Comparison of ENCODE assay signal across 1 cellular context in the genomic region with DNA sequence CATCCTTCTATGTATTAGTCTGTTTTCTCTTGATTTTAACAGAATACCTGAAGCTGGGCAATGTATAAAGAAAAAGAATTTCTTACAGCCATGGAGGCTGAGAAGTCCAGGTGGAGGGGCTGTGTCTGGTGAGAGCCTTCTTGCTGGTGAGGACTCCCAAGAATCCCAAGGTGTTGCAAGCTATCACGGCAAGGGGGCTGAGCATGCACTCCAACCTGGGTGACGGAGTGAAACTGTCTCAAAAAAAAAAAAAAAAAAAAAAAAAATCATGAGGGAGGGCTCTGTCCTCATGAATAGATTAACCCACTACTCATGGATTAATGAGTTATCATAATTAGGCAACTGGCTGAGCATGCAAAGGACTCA.
TF ChIP-seq lines count a peak whose summit lies in the region.

No MANE protein-coding gene starts in this region.

TF ChIP-seq in WTC11, 78 proteins besides CTCF, POLR2A, EP300 and RAD21:
- TF ChIP-seq ZNF423 (CRISPR knock-in tag; IDR thresholded peaks at IDR 0.05), result no peak
- TF ChIP-seq SP1 (CRISPR knock-in tag; conservative IDR thresholded peaks at IDR 0.05), result no peak
- no peak for TF ChIP-seq NR3C1 (CRISPR knock-in tag; conservative IDR thresholded peaks at IDR 0.05; ENCODE audit: low read depth)
- TF ChIP-seq ZSCAN18 (CRISPR knock-in tag; IDR thresholded peaks at IDR 0.05), result no peak
- TF ChIP-seq, protein P1, sequence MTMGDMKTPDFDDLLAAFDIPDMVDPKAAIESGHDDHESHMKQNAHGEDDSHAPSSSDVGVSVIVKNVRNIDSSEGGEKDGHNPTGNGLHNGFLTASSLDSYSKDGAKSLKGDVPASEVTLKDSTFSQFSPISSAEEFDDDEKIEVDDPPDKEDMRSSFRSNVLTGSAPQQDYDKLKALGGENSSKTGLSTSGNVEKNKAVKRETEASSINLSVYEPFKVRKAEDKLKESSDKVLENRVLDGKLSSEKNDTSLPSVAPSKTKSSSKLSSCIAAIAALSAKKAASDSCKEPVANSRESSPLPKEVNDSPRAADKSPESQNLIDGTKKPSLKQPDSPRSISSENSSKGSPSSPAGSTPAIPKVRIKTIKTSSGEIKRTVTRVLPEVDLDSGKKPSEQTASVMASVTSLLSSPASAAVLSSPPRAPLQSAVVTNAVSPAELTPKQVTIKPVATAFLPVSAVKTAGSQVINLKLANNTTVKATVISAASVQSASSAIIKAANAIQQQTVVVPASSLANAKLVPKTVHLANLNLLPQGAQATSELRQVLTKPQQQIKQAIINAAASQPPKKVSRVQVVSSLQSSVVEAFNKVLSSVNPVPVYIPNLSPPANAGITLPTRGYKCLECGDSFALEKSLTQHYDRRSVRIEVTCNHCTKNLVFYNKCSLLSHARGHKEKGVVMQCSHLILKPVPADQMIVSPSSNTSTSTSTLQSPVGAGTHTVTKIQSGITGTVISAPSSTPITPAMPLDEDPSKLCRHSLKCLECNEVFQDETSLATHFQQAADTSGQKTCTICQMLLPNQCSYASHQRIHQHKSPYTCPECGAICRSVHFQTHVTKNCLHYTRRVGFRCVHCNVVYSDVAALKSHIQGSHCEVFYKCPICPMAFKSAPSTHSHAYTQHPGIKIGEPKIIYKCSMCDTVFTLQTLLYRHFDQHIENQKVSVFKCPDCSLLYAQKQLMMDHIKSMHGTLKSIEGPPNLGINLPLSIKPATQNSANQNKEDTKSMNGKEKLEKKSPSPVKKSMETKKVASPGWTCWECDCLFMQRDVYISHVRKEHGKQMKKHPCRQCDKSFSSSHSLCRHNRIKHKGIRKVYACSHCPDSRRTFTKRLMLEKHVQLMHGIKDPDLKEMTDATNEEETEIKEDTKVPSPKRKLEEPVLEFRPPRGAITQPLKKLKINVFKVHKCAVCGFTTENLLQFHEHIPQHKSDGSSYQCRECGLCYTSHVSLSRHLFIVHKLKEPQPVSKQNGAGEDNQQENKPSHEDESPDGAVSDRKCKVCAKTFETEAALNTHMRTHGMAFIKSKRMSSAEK (CRISPR knock-in tag; IDR thresholded peaks at IDR 0.05; ENCODE audit: borderline replicate concordance), result no peak
- TF ChIP-seq, protein P2, sequence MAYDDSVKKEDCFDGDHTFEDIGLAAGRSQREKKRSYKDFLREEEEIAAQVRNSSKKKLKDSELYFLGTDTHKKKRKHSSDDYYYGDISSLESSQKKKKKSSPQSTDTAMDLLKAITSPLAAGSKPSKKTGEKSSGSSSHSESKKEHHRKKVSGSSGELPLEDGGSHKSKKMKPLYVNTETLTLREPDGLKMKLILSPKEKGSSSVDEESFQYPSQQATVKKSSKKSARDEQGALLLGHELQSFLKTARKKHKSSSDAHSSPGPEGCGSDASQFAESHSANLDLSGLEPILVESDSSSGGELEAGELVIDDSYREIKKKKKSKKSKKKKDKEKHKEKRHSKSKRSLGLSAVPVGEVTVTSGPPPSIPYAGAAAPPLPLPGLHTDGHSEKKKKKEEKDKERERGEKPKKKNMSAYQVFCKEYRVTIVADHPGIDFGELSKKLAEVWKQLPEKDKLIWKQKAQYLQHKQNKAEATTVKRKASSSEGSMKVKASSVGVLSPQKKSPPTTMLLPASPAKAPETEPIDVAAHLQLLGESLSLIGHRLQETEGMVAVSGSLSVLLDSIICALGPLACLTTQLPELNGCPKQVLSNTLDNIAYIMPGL (CRISPR knock-in tag; IDR thresholded peaks at IDR 0.05), result no peak
- no peak for TF ChIP-seq OVOL2 (CRISPR knock-in tag; IDR thresholded peaks at IDR 0.05; ENCODE audit: borderline replicate concordance)
- no peak for TF ChIP-seq TEAD1 (CRISPR knock-in tag; IDR thresholded peaks at IDR 0.05)
- no peak for TF ChIP-seq FOXJ3 (CRISPR knock-in tag; IDR thresholded peaks at IDR 0.05; ENCODE audit: borderline replicate concordance)
- TF ChIP-seq ETV6 (CRISPR knock-in tag; IDR thresholded peaks at IDR 0.05), result no peak
- TF ChIP-seq, protein P3, sequence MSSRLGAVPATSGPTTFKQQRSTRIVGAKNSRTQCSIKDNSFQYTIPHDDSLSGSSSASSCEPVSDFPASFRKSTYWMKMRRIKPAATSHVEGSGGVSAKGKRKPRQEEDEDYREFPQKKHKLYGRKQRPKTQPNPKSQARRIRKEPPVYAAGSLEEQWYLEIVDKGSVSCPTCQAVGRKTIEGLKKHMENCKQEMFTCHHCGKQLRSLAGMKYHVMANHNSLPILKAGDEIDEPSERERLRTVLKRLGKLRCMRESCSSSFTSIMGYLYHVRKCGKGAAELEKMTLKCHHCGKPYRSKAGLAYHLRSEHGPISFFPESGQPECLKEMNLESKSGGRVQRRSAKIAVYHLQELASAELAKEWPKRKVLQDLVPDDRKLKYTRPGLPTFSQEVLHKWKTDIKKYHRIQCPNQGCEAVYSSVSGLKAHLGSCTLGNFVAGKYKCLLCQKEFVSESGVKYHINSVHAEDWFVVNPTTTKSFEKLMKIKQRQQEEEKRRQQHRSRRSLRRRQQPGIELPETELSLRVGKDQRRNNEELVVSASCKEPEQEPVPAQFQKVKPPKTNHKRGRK (CRISPR knock-in tag; IDR thresholded peaks at IDR 0.05; ENCODE audit: borderline replicate concordance), result no peak
- TF ChIP-seq ZNF416 (CRISPR knock-in tag; IDR thresholded peaks at IDR 0.05), result no peak
- TF ChIP-seq NR2C2 (CRISPR knock-in tag; IDR thresholded peaks at IDR 0.05), result no peak
- TF ChIP-seq MLX (CRISPR knock-in tag; IDR thresholded peaks at IDR 0.05), result no peak
- TF ChIP-seq MXD4 (CRISPR knock-in tag; IDR thresholded peaks at IDR 0.05; ENCODE audit: borderline replicate concordance), result no peak
- TF ChIP-seq GRHL2 (CRISPR knock-in tag; IDR thresholded peaks at IDR 0.05; ENCODE audit: insufficient replicate concordance, severe bottlenecking), result no peak
